8 cellular contexts compared by ENCODE assay signal in the genomic region with DNA sequence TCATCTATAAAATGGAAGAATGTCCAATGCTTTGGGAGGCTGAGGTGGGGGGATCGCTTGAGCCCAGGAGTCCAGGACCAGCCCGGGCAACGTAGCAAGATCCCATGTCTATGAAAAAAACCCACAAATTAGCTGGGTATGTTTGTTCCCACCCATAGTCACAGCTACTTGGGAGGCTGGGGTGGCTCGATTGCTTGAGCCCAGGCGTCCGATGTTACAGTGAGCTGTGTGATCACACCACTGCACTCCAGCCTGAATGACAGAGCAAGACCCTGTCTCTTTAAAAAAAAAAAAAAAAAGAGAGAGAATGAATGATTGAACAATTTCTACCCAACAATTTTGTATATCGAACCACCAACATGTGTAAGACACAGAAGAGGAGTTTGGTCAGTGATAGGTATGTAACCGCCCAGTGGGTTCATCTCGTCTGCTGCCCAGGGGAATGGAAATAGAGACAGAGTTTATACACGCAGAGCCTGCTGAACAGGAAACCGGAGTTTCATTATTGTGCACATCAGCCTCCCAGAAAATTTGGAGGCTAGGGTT. TPM values are rescaled to one million over a fixed set of nuclear protein-coding genes. Genes with fewer than 3 reads are reported as not detected.
DNase-seq lines count a peak whose midpoint lies in the region; ATAC-seq lines count a peak whose summit lies in the region.

No MANE protein-coding gene starts in this region.

- H3K27ac ChIP-seq in ACC112 (ENCODE audit: low read depth, low read length): peak overlapping the region; percentile 31; the same call in 1 of the 2 replicates

- no peaks in the 10 kb centered on the region for H3K27me3 Mint-ChIP-seq in dendritic cell treated with granulocyte-macrophage colony-stimulating factor and Interleukin-4, amounts not matched to agents 40 ng/mL and 50 ng/mL, for 4 days
- no peaks in the 10 kb centered on the region for H3K27me3 Mint-ChIP-seq in natural killer cell treated with Interleukin-12 subunit alpha and Interleukin-12 subunit beta and Interleukin-15 and Interleukin-18, amount 100 ng/mL, for 72 hours

- H3K36me3 Mint-ChIP-seq in dendritic cell treated with granulocyte-macrophage colony-stimulating factor and Interleukin-4, amounts not matched to agents 40 ng/mL and 50 ng/mL, for 4 days (ENCODE audit: low read depth): no peaks in the 10 kb centered on the region
- H3K36me3 Mint-ChIP-seq in natural killer cell treated with Interleukin-12 subunit alpha and Interleukin-12 subunit beta and Interleukin-15 and Interleukin-18, amount 100 ng/mL, for 72 hours: no peaks in the 10 kb centered on the region

- H3K4me1 ChIP-seq in ACC112 (ENCODE audit: control insufficient read depth, insufficient read depth, low read length, unreplicated experiment): peaks cover 3% of the 10 kb centered on the region

- no peaks in the 10 kb centered on the region for H3K79me2 ChIP-seq in ACC112 (ENCODE audit: control insufficient read depth, insufficient read depth, low read length, unreplicated experiment)

- no peak overlapping the region for H3K4me3 ChIP-seq in ACC112 (ENCODE audit: low read depth, low read length)

- H3K4me1 Mint-ChIP-seq in dendritic cell treated with granulocyte-macrophage colony-stimulating factor and Interleukin-4, amounts not matched to agents 40 ng/mL and 50 ng/mL, for 4 days (ENCODE audit: low read depth): peaks cover 37% of the 10 kb centered on the region
- H3K4me1 Mint-ChIP-seq in natural killer cell treated with Interleukin-12 subunit alpha and Interleukin-12 subunit beta and Interleukin-15 and Interleukin-18, amount 100 ng/mL, for 72 hours (ENCODE audit: low read depth in 2 of 2): peaks cover 16 to 19% of the 10 kb centered on the region in 2 donors

- no peaks in the 10 kb centered on the region for H3K27me3 ChIP-seq in ACC112 (ENCODE audit: insufficient read depth, low read length)

- no peak for DNase-seq in natural killer cell treated with Interleukin-12 subunit alpha and Interleukin-12 subunit beta and Interleukin-15 and Interleukin-18, amount 100 ng/mL, for 72 hours (ENCODE audit: low spot score)
- DNase-seq in COR-L47 (lab: John Stamatoyannopoulos, UW): no peak
- DNase-seq in NCI-H510A (lab: John Stamatoyannopoulos, UW): no peak
- no peak for DNase-seq in SHP77 treated with DMSO at 0.1 percent for 48 hours (lab: John Stamatoyannopoulos, UW)

- H3K9me3 Mint-ChIP-seq in dendritic cell treated with granulocyte-macrophage colony-stimulating factor and Interleukin-4, amounts not matched to agents 40 ng/mL and 50 ng/mL, for 4 days: no peaks in the 10 kb centered on the region
- H3K9me3 Mint-ChIP-seq in natural killer cell treated with Interleukin-12 subunit alpha and Interleukin-12 subunit beta and Interleukin-15 and Interleukin-18, amount 100 ng/mL, for 72 hours: no peaks in the 10 kb centered on the region

- peak overlapping the region; percentile 98 for H3K27ac Mint-ChIP-seq in dendritic cell treated with granulocyte-macrophage colony-stimulating factor and Interleukin-4, amounts not matched to agents 40 ng/mL and 50 ng/mL, for 4 days
- peak overlapping the region; percentile 83 to 96 for H3K27ac Mint-ChIP-seq in natural killer cell treated with Interleukin-12 subunit alpha and Interleukin-12 subunit beta and Interleukin-15 and Interleukin-18, amount 100 ng/mL, for 72 hours

- peak overlapping the region; percentile 9 for H2AFZ ChIP-seq in ACC112 (ENCODE audit: low read length, unreplicated experiment)

- peak overlapping the region; percentile 78 for H3K4me3 Mint-ChIP-seq in dendritic cell treated with granulocyte-macrophage colony-stimulating factor and Interleukin-4, amounts not matched to agents 40 ng/mL and 50 ng/mL, for 4 days
- H3K4me3 Mint-ChIP-seq in natural killer cell treated with Interleukin-12 subunit alpha and Interleukin-12 subunit beta and Interleukin-15 and Interleukin-18, amount 100 ng/mL, for 72 hours: peak overlapping the region; percentile 70

- H3K36me3 ChIP-seq in ACC112 (ENCODE audit: insufficient read depth, low read length): no peaks in the 10 kb centered on the region

- intact Hi-C loops in dendritic cell treated with granulocyte-macrophage colony-stimulating factor and Interleukin-4, amounts not matched to agents 40 ng/mL and 50 ng/mL, for 4 days (cut with micrococcal nuclease): loop anchor here (1.0 kb wide), 1 partner anchor 36 kb away; no protein-coding TSS in a partner anchor

- ATAC-seq in HG02763 (IDR thresholded peaks at IDR 0.05; ENCODE audit: unreplicated experiment): peak; percentile 9
- no peak for ATAC-seq in natural killer cell treated with Interleukin-12 subunit alpha and Interleukin-12 subunit beta and Interleukin-15 and Interleukin-18, amount 100 ng/mL, for 72 hours
- no peak for ATAC-seq in HG03354 (IDR thresholded peaks at IDR 0.05; ENCODE audit: poor library complexity, severe bottlenecking, unreplicated experiment)

RNA-seq across cellular contexts. Expression of gene ERGIC1, which starts 26.2 kb away (rescaled TPM):
- 10 to 100 TPM; 50.8 to 51.4 TPM for total RNA-seq in natural killer cell treated with Interleukin-12 subunit alpha and Interleukin-12 subunit beta and Interleukin-15 and Interleukin-18, amount 100 ng/mL, for 72 hours

RNA-seq across cellular contexts. Expression of gene DUSP1, which starts 36.8 kb away (rescaled TPM):
- 10 to 100 TPM; 12.4 to 13.6 TPM for total RNA-seq in natural killer cell treated with Interleukin-12 subunit alpha and Interleukin-12 subunit beta and Interleukin-15 and Interleukin-18, amount 100 ng/mL, for 72 hours
